ENCODE assay signal across 2 cellular contexts in genomic region chr20:2672446-2672845, GRCh38.
TF ChIP-seq lines count a peak whose summit lies in the region.

No MANE protein-coding gene starts in this region.

TF ChIP-seq in A549, 52 proteins besides CTCF, POLR2A, EP300 and RAD21:
- TF ChIP-seq HES2 (IDR thresholded peaks at IDR 0.05) (no peak), CHD2 (IDR thresholded peaks at IDR 0.05; ENCODE audit: low read length, partially characterized antibody) (no peak), CBX2 (IDR thresholded peaks at IDR 0.05; ENCODE audit: borderline replicate concordance, low read depth) (no peak), ZFP36 (IDR thresholded peaks at IDR 0.05; ENCODE audit: borderline replicate concordance, partially characterized antibody) (no peak), FOSL2 (IDR thresholded peaks at IDR 0.05) (no peak), FOSL2 (CRISPR knock-in tag; IDR thresholded peaks at IDR 0.05) (no peak), RCOR1 (IDR thresholded peaks at IDR 0.05; ENCODE audit: low read depth, low read length) (no peak), KDM5A (IDR thresholded peaks at IDR 0.05) (no peak), CHD4 (IDR thresholded peaks at IDR 0.05; ENCODE audit: borderline replicate concordance) (no peak), RARB (CRISPR knock-in tag; IDR thresholded peaks at IDR 0.05) (no peak)
- TF ChIP-seq, protein P1, sequence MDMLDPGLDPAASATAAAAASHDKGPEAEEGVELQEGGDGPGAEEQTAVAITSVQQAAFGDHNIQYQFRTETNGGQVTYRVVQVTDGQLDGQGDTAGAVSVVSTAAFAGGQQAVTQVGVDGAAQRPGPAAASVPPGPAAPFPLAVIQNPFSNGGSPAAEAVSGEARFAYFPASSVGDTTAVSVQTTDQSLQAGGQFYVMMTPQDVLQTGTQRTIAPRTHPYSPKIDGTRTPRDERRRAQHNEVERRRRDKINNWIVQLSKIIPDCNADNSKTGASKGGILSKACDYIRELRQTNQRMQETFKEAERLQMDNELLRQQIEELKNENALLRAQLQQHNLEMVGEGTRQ (IDR thresholded peaks at IDR 0.05) = no peak
- TF ChIP-seq, protein P2, sequence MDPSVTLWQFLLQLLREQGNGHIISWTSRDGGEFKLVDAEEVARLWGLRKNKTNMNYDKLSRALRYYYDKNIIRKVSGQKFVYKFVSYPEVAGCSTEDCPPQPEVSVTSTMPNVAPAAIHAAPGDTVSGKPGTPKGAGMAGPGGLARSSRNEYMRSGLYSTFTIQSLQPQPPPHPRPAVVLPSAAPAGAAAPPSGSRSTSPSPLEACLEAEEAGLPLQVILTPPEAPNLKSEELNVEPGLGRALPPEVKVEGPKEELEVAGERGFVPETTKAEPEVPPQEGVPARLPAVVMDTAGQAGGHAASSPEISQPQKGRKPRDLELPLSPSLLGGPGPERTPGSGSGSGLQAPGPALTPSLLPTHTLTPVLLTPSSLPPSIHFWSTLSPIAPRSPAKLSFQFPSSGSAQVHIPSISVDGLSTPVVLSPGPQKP (IDR thresholded peaks at IDR 0.05; ENCODE audit: low read depth, low read length) = no peak

TF ChIP-seq in H1, 55 proteins besides CTCF, POLR2A, EP300 and RAD21:
- no peak for TF ChIP-seq TCF12 (IDR thresholded peaks at IDR 0.05; ENCODE audit: low read depth, low read length)
- TF ChIP-seq HDAC2 (IDR thresholded peaks at IDR 0.05; ENCODE audit: borderline replicate concordance in 1 of 2, low read depth in 2 of 2, low read length in 2 of 2) = no peak
- no peak for TF ChIP-seq GABPA (IDR thresholded peaks at IDR 0.05; ENCODE audit: borderline replicate concordance, insufficient read depth, low read length)
- no peak for TF ChIP-seq RBBP5 (IDR thresholded peaks at IDR 0.05; ENCODE audit: borderline replicate concordance, low read depth, low read length)
- no peak for TF ChIP-seq BACH1 (IDR thresholded peaks at IDR 0.05; ENCODE audit: low read length)
- no peak for TF ChIP-seq SP4 (IDR thresholded peaks at IDR 0.05; ENCODE audit: low read length)
- no peak for TF ChIP-seq TAF1 (IDR thresholded peaks at IDR 0.05; ENCODE audit: low read depth, low read length)
- TF ChIP-seq JUND (IDR thresholded peaks at IDR 0.05; ENCODE audit: low read length) = no peak
- TF ChIP-seq ATF2 (IDR thresholded peaks at IDR 0.05; ENCODE audit: low read length) = no peak
- no peak for TF ChIP-seq NRF1 (IDR thresholded peaks at IDR 0.05; ENCODE audit: low read depth, low read length)
- TF ChIP-seq, protein P3, sequence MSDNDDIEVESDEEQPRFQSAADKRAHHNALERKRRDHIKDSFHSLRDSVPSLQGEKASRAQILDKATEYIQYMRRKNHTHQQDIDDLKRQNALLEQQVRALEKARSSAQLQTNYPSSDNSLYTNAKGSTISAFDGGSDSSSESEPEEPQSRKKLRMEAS (IDR thresholded peaks at IDR 0.05) = no peak
- no peak for TF ChIP-seq HDAC6 (IDR thresholded peaks at IDR 0.05; ENCODE audit: low read depth, low read length)
- TF ChIP-seq MAFK (IDR thresholded peaks at IDR 0.05; ENCODE audit: low read depth, low read length) = no peak
- no peak for TF ChIP-seq JUN (IDR thresholded peaks at IDR 0.05; ENCODE audit: low read depth, low read length)
- TF ChIP-seq CBX5 (IDR thresholded peaks at IDR 0.05; ENCODE audit: low read depth, low read length) = no peak
- TF ChIP-seq RFX5 (IDR thresholded peaks at IDR 0.05; ENCODE audit: borderline replicate concordance, low read depth, low read length) = no peak
- TF ChIP-seq TEAD4 (IDR thresholded peaks at IDR 0.05; ENCODE audit: low read depth, low read length) = no peak
- TF ChIP-seq SP1 (IDR thresholded peaks at IDR 0.05; ENCODE audit: low read depth, low read length) = no peak
- no peak for TF ChIP-seq CTBP2 (IDR thresholded peaks at IDR 0.05; ENCODE audit: borderline replicate concordance, insufficient read depth, insufficient read length, low read length)
